In genomic region chr12:118011961-118012360, GRCh38 we compare ENCODE assay signal across 8 cellular contexts. TPM values are rescaled to one million over a fixed set of nuclear protein-coding genes. Genes with fewer than 3 reads are reported as not detected.
"Had no signal": no experiment of that assay in that cellular context is flagged by ENCODE, and none has a peak within 500 bp of the region (broad histone marks: within the 10 kb centered on the region; RNA-seq: fewer than 3 reads in every experiment).

No MANE protein-coding gene starts in this region.

- H3K27ac ChIP-seq: GM23248 had no signal

- H3K9me3 ChIP-seq: HAP-1 had no signal

- H3K9ac ChIP-seq: GM23248 had no signal

- H3K4me3 ChIP-seq: GM23248, GM23338, HAP-1 had no signal

- H2AFZ ChIP-seq: GM23248, GM23338 had no signal

- H3K4me2 ChIP-seq: GM23338 had no signal

- H3K36me3 ChIP-seq: HAP-1 had no signal

- DNase-seq: GM23248, GOT3, H7, H9, HCEC 1CT, HFFc6 had no signal

- ATAC-seq: GM23338 had no signal

RNA-seq across cellular contexts. Expression of gene KSR2, which starts 43.2 kb away (rescaled TPM):
- total RNA-seq: GM23248 had no signal
- polyA plus RNA-seq: GM23248 had no signal
